ENCODE assay signal across 13 cellular contexts in the genomic region with DNA sequence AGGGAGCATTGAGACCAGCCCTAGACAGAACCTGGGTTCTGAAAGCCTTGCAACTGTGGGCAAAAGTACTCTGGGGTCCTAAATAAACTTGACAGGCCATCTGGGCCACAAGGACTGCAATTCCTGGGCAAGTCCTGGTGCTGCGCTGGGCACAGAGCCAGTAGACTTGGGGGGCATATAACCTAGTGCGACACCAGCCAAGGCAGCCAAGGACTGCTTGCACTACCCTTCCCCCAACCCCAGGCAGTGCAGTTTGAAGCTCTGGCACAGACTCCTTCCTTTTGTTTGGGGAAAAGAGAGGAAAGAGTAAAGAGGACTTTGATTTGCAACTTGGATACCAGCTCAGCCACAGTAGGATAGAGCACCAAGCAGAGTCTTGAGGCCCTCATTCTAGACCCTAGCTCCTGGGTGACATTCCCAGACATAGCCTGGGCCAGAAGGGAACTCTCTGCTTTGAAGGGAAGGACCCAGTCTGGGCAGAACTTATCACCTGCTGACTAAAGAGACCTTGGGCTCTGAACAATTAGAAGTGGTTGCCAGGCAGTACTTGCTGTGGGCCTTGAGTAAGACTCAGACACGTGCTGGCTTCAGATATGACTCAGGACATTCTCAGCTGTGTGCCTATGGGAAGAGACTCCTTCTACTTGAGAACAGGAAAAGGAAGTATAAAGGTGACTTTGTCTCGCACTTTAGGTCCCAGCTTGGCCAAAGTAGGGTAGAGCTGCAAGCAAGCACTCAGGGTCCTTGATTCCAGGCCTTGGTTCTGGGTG.
DNase-seq lines count a peak whose midpoint lies in the region; ATAC-seq and TF ChIP-seq lines count a peak whose summit lies in the region.
"Had no signal": no experiment of that assay in that cellular context is flagged by ENCODE, and none has a peak within 500 bp of the region (broad histone marks: within the 10 kb centered on the region; RNA-seq: fewer than 3 reads in every experiment).

No MANE protein-coding gene starts in this region.

- in situ Hi-C loops in G401 (cut with HindIII; ENCODE audit: low sequenced_read_pairs), result no loop called here

- H3K4me1 ChIP-seq in adrenal gland (replicated peaks in 1 of 2), result no peaks in the 10 kb centered on the region
- H3K4me1 ChIP-seq: vagina had no signal

- H3K27me3 Mint-ChIP-seq in activated CD4-positive, alpha-beta T cell treated with anti-CD3 and anti-CD28 coated beads, Interleukin-2, amount 10 ng/mL, durations not matched to agents 24 days and 14 days, result no peaks in the 10 kb centered on the region
- H3K27me3 Mint-ChIP-seq: activated naive CD8-positive, alpha-beta T cell had no signal

- TF ChIP-seq CTCF in adrenal gland (IDR thresholded peaks at IDR 0.05), result no peak

- no peaks in the 10 kb centered on the region for H3K9me3 ChIP-seq in adrenal gland (replicated peaks in 1 of 3)
- H3K9me3 ChIP-seq: MG63, vagina had no signal

- peak; percentile 8 for DNase-seq in Daoy (ENCODE audit: low read depth)
- peak; percentile 19 to 60 (median 55) for DNase-seq in adrenal gland
- no peak for DNase-seq in activated CD4-positive, alpha-beta T cell treated with anti-CD3 and anti-CD28 coated beads, Interleukin-2, amount 10 ng/mL, durations not matched to agents 24 days and 14 days
- no peak for DNase-seq in kidney glomerular epithelial cell (lab: John Stamatoyannopoulos, UW)
- no peak for DNase-seq in G401 (ENCODE audit: low spot score)
- DNase-seq in mesenteric fat pad (ENCODE audit: low spot score), result no peak
- DNase-seq: MG63, midbrain, NCI-H2227 treated with DMSO at 0.1 percent for 48 hours had no signal

- no peaks in the 10 kb centered on the region for H3K27me3 ChIP-seq in adrenal gland
- H3K27me3 ChIP-seq: MG63, vagina had no signal

- H3K36me3 Mint-ChIP-seq in activated CD4-positive, alpha-beta T cell treated with anti-CD3 and anti-CD28 coated beads, Interleukin-2, amount 10 ng/mL, durations not matched to agents 24 days and 14 days (ENCODE audit: low read depth), result no peaks in the 10 kb centered on the region
- H3K36me3 Mint-ChIP-seq: activated naive CD8-positive, alpha-beta T cell had no signal

- H3K9me3 Mint-ChIP-seq in activated CD4-positive, alpha-beta T cell treated with anti-CD3 and anti-CD28 coated beads, Interleukin-2, amount 10 ng/mL, durations not matched to agents 24 days and 14 days, result no peaks in the 10 kb centered on the region

- no peaks in the 10 kb centered on the region for H3K36me3 ChIP-seq in adrenal gland (replicated peaks in 1 of 2)
- H3K36me3 ChIP-seq: MG63, vagina had no signal

- WGBS in adrenal gland, 4 donors, result 58 to 87% (median 64%) methylated on average over 3 to 4 of the region's 4 CpGs

- H3K27ac ChIP-seq in adrenal gland, result no peak overlapping the region
- H3K27ac ChIP-seq: vagina had no signal

- H3K27ac Mint-ChIP-seq in activated CD4-positive, alpha-beta T cell treated with anti-CD3 and anti-CD28 coated beads, Interleukin-2, amount 10 ng/mL, durations not matched to agents 24 days and 14 days, result no peak overlapping the region
- H3K27ac Mint-ChIP-seq: activated naive CD8-positive, alpha-beta T cell had no signal

- intact Hi-C loops in adrenal gland (cut with DNase I), result no loop called here
- intact Hi-C loops in activated CD4-positive, alpha-beta T cell treated with anti-CD3 and anti-CD28 coated beads, Interleukin-2, amount 10 ng/mL, durations not matched to agents 24 days and 14 days (cut with micrococcal nuclease), result no loop called here

- ATAC-seq in GM19351 (IDR thresholded peaks at IDR 0.05; ENCODE audit: unreplicated experiment) (peak; percentile 72), HG02981 (IDR thresholded peaks at IDR 0.05; ENCODE audit: unreplicated experiment) (peak; percentile 67)

- no peak overlapping the region for H3K4me3 ChIP-seq in adrenal gland
- H3K4me3 ChIP-seq: MG63, vagina had no signal

- TF ChIP-seq POLR2A in adrenal gland (IDR thresholded peaks at IDR 0.05), result no peak

- no peak overlapping the region for H3K4me3 Mint-ChIP-seq in activated CD4-positive, alpha-beta T cell treated with anti-CD3 and anti-CD28 coated beads, Interleukin-2, amount 10 ng/mL, durations not matched to agents 24 days and 14 days
- H3K4me3 Mint-ChIP-seq: activated naive CD8-positive, alpha-beta T cell had no signal

- no peaks in the 10 kb centered on the region for H3K4me1 Mint-ChIP-seq in activated CD4-positive, alpha-beta T cell treated with anti-CD3 and anti-CD28 coated beads, Interleukin-2, amount 10 ng/mL, durations not matched to agents 24 days and 14 days

Comparison
In these comparisons a context has a peak if more than half of its experiments do, and no peak if none do; other contexts are left out.
1. DNase-seq: peak in Daoy (single experiment) and adrenal gland (7 of 7); none in activated CD4-positive, alpha-beta T cell treated with anti-CD3 and anti-CD28 coated beads, Interleukin-2, amount 10 ng/mL, durations not matched to agents 24 days and 14 days (single experiment), kidney glomerular epithelial cell (single experiment), G401 (single experiment) and mesenteric fat pad (single experiment).